ENCODE assay signal across 14 cellular contexts in the genomic region with DNA sequence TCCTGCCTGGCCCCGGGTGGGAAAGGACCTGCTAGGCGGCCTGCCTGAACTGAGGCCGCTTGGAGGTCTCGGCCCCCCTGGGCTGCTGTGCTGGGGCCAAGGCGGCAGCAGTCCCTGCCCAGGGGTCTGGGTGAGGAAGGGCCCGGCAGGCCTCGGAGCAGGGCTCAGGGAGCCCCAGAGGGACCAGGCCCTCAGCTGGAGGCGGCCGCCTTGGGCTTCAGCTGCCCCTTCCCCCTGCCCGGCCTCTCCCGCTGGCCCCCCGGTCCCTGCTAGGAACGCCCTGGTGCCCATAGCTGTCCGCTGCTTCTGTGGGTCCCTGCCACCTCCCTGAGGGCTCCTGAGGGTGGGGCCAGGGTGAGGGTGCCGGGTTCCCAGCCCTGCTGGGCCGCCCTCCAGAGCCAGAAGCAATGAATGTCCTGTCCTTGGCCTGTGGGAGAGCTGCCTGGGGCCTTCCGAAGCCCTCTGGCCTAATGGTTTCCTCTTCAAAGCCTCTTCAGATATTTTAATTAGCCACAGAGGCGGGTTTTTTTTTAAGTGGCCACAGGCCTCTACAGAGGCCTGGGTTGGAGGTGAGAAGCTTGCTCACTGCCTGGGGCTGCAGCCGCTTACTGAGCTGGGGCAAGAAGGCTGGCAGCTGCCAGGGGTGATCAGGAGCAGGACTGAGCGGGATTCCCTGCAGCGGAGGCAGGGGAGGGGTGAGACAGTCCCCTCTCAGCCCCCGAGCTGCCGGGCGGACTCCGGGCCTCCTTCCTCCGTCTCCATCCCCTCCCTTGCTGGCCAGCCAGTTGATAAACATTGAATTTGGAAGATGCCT. TPM values are rescaled to one million over a fixed set of nuclear protein-coding genes. Genes with fewer than 3 reads are reported as not detected.
DNase-seq lines count a peak whose midpoint lies in the region; ATAC-seq and TF ChIP-seq lines count a peak whose summit lies in the region.
"Had no signal": no experiment of that assay in that cellular context is flagged by ENCODE, and none has a peak within 500 bp of the region (broad histone marks: within the 10 kb centered on the region; RNA-seq: fewer than 3 reads in every experiment).

No MANE protein-coding gene starts in this region.

- no peaks in the 10 kb centered on the region for H3K36me3 ChIP-seq in stomach smooth muscle (ENCODE audit: control insufficient read depth in 2 of 2, insufficient read depth in 2 of 2, low read length in 2 of 2)
- H3K36me3 ChIP-seq in CD8-positive, alpha-beta memory T cell (ENCODE audit: insufficient read depth, low read length): no peaks in the 10 kb centered on the region

- H3K4me3 Mint-ChIP-seq in CD8-positive, alpha-beta memory T cell: no peak overlapping the region
- H3K4me3 Mint-ChIP-seq: activated CD8-positive, alpha-beta memory T cell treated with anti-CD3 and anti-CD28 coated beads, Interleukin-2, amount 10 ng/mL, durations not matched to agents 7 days and 5 days; naive thymus-derived CD4-positive, alpha-beta T cell had no signal

- no peak overlapping the region for H3K27ac Mint-ChIP-seq in CD8-positive, alpha-beta memory T cell
- H3K27ac Mint-ChIP-seq: activated CD8-positive, alpha-beta memory T cell treated with anti-CD3 and anti-CD28 coated beads, Interleukin-2, amount 10 ng/mL, durations not matched to agents 7 days and 5 days; naive thymus-derived CD4-positive, alpha-beta T cell had no signal

- no peaks in the 10 kb centered on the region for H3K9me3 Mint-ChIP-seq in CD8-positive, alpha-beta memory T cell
- H3K9me3 Mint-ChIP-seq: naive thymus-derived CD4-positive, alpha-beta T cell had no signal

- peaks cover 14% of the 10 kb centered on the region for H3K4me1 ChIP-seq in stomach smooth muscle (ENCODE audit: control insufficient read depth, insufficient read depth, low read length)
- H3K4me1 ChIP-seq in CD8-positive, alpha-beta memory T cell (ENCODE audit: insufficient read depth, low read length): no peaks in the 10 kb centered on the region

- peak; percentile 2; the same call in 1 of the 3 replicates for ATAC-seq in SK-N-SH treated with all-trans-retinoic acid at 6 μM for 48 hours
- ATAC-seq: activated CD8-positive, alpha-beta memory T cell treated with anti-CD3 and anti-CD28 coated beads, Interleukin-2, amount 10 ng/mL, durations not matched to agents 7 days and 5 days; naive thymus-derived CD4-positive, alpha-beta T cell had no signal

- H3K27me3 ChIP-seq in stomach smooth muscle (ENCODE audit: control insufficient read depth in 1 of 2, insufficient read depth in 2 of 2, low read length in 2 of 2): no peaks in the 10 kb centered on the region
- H3K27me3 ChIP-seq in CD8-positive, alpha-beta memory T cell (ENCODE audit: insufficient read depth, low read length, poor library complexity, severe bottlenecking): no peaks in the 10 kb centered on the region
- H3K27me3 ChIP-seq: esophagus muscularis mucosa had no signal

- POLR2A ChIA-PET in CD8-positive, alpha-beta memory T cell (lab: Charles Lee): no interaction called here

- peak overlapping the region; percentile 4 to 47 for H3K9ac ChIP-seq in stomach smooth muscle (ENCODE audit: low read length in 2 of 2)

- no peaks in the 10 kb centered on the region for H3K9me3 ChIP-seq in stomach smooth muscle (ENCODE audit: control insufficient read depth in 2 of 2, low read length in 2 of 2)
- H3K9me3 ChIP-seq in CD8-positive, alpha-beta memory T cell (ENCODE audit: low read length): no peaks in the 10 kb centered on the region
- H3K9me3 ChIP-seq: esophagus muscularis mucosa had no signal

- H3K4me3 ChIP-seq in stomach smooth muscle (ENCODE audit: low read length in 2 of 2): no peak overlapping the region
- H3K4me3 ChIP-seq in CD8-positive, alpha-beta memory T cell (ENCODE audit: low read length): no peak overlapping the region
- H3K4me3 ChIP-seq: esophagus muscularis mucosa had no signal

- H3K27me3 Mint-ChIP-seq in CD8-positive, alpha-beta memory T cell: no peaks in the 10 kb centered on the region
- H3K27me3 Mint-ChIP-seq: activated CD8-positive, alpha-beta memory T cell treated with anti-CD3 and anti-CD28 coated beads, Interleukin-2, amount 10 ng/mL, durations not matched to agents 7 days and 5 days; naive thymus-derived CD4-positive, alpha-beta T cell had no signal

- H3K36me3 Mint-ChIP-seq in CD8-positive, alpha-beta memory T cell: peaks cover 0 to 2% (median 0%) of the 10 kb centered on the region in 3 donors
- H3K36me3 Mint-ChIP-seq: activated CD8-positive, alpha-beta memory T cell treated with anti-CD3 and anti-CD28 coated beads, Interleukin-2, amount 10 ng/mL, durations not matched to agents 7 days and 5 days; naive thymus-derived CD4-positive, alpha-beta T cell had no signal

- H3K27ac ChIP-seq in stomach smooth muscle (ENCODE audit: low read length): peak overlapping the region; percentile 69
- no peak overlapping the region for H3K27ac ChIP-seq in CD8-positive, alpha-beta memory T cell (ENCODE audit: low read depth, low read length)
- H3K27ac ChIP-seq: esophagus muscularis mucosa had no signal

- H3K4me1 Mint-ChIP-seq in CD8-positive, alpha-beta memory T cell: no peaks in the 10 kb centered on the region
- H3K4me1 Mint-ChIP-seq: naive thymus-derived CD4-positive, alpha-beta T cell had no signal

- peak; percentile 53 for DNase-seq in NCI-H1436 (lab: John Stamatoyannopoulos, UW)
- DNase-seq in NCI-H1436 treated with DMSO at 0.1 percent for 48 hours (lab: John Stamatoyannopoulos, UW): no peak
- DNase-seq in islet precursor cell: peak; percentile 96
- DNase-seq in CD8-positive, alpha-beta memory T cell: no peak
- DNase-seq in stimulated activated naive CD4-positive, alpha-beta T cell (lab: John Stamatoyannopoulos, UW): no peak
- DNase-seq in GDM1 (lab: John Stamatoyannopoulos, UW): no peak
- DNase-seq: activated CD8-positive, alpha-beta memory T cell treated with anti-CD3 and anti-CD28 coated beads, Interleukin-2, amount 10 ng/mL, durations not matched to agents 7 days and 5 days; activated naive CD4-positive, alpha-beta T cell treated with anti-CD3 and anti-CD28 coated beads, Interleukin-2, amount 50 U/mL, for 16 hours; GOT3; naive thymus-derived CD4-positive, alpha-beta T cell; small intestine had no signal

- CTCF ChIA-PET in CD8-positive, alpha-beta memory T cell (lab: Charles Lee): interaction anchor here (1.3 kb wide), 2 partner anchors 17 to 53 kb away, joined by 3 read pairs; no protein-coding TSS in a partner anchor

TF ChIP-seq in SK-N-SH treated with all-trans-retinoic acid at 6 μM for 48 hours, 23 proteins besides CTCF, POLR2A, EP300 and RAD21:
- TF ChIP-seq, protein P1, sequence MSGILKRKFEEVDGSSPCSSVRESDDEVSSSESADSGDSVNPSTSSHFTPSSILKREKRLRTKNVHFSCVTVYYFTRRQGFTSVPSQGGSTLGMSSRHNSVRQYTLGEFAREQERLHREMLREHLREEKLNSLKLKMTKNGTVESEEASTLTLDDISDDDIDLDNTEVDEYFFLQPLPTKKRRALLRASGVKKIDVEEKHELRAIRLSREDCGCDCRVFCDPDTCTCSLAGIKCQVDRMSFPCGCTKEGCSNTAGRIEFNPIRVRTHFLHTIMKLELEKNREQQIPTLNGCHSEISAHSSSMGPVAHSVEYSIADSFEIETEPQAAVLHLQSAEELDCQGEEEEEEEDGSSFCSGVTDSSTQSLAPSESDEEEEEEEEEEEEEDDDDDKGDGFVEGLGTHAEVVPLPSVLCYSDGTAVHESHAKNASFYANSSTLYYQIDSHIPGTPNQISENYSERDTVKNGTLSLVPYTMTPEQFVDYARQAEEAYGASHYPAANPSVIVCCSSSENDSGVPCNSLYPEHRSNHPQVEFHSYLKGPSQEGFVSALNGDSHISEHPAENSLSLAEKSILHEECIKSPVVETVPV (CRISPR knock-in tag; IDR thresholded peaks at IDR 0.05): no peak
- TF ChIP-seq ZNF8 (CRISPR knock-in tag; IDR thresholded peaks at IDR 0.05): no peak
- TF ChIP-seq TOX (CRISPR knock-in tag; IDR thresholded peaks at IDR 0.05; ENCODE audit: borderline replicate concordance): no peak
- no peak for TF ChIP-seq BACH2 (CRISPR knock-in tag; IDR thresholded peaks at IDR 0.05; ENCODE audit: borderline replicate concordance)

RNA-seq across cellular contexts. Expression of a gene that starts 10.0 kb away (rescaled TPM):
- total RNA-seq in CD8-positive, alpha-beta memory T cell: 100 to 1,000 TPM; 143 to 158 TPM
- polyA plus RNA-seq in CD8-positive, alpha-beta memory T cell: 56.7 TPM

RNA-seq across cellular contexts. Expression of a gene that starts 10.4 kb away (rescaled TPM):
- total RNA-seq in CD8-positive, alpha-beta memory T cell: 10 to 100 TPM; 26.8 to 27.6 TPM
- polyA plus RNA-seq in CD8-positive, alpha-beta memory T cell: 10.1 TPM

RNA-seq across cellular contexts. Expression of a gene that starts 18.8 kb away (rescaled TPM):
- total RNA-seq in CD8-positive, alpha-beta memory T cell: 1 to 10 TPM; 4.2 to 4.5 TPM
- polyA plus RNA-seq in CD8-positive, alpha-beta memory T cell: not detected
- polyA plus RNA-seq: naive thymus-derived CD4-positive, alpha-beta T cell had no signal

RNA-seq across cellular contexts. Expression of a gene that starts 24.8 kb away (rescaled TPM):
- 100 to 1,000 TPM; 117 to 127 TPM for total RNA-seq in CD8-positive, alpha-beta memory T cell
- 108 TPM for polyA plus RNA-seq in CD8-positive, alpha-beta memory T cell

RNA-seq across cellular contexts. Expression of a gene that starts 35.3 kb away (rescaled TPM):
- total RNA-seq in CD8-positive, alpha-beta memory T cell: 10 to 100 TPM; 32.0 to 35.9 TPM
- polyA plus RNA-seq in CD8-positive, alpha-beta memory T cell: 29.2 TPM

Comparison
In these comparisons a context has a peak if more than half of its experiments do, and no peak if none do; other contexts are left out.
1. DNase-seq: peak in NCI-H1436 (single experiment) and islet precursor cell (single experiment); none in NCI-H1436 treated with DMSO at 0.1 percent for 48 hours (single experiment), CD8-positive, alpha-beta memory T cell (0 of 5), stimulated activated naive CD4-positive, alpha-beta T cell (0 of 6) and GDM1 (single experiment).